Comparison of ENCODE assay signal across 1 cellular context in genomic region chr7:105531797-105532671, GRCh38.
TF ChIP-seq lines count a peak whose summit lies in the region.

Gene RINT1, plus strand, starts transcription at chr7:105532201. Its CDS starts 115 bp downstream, at chr7:105532316.

TF ChIP-seq in HepG2, 621 proteins besides CTCF, POLR2A, EP300 and RAD21 (continued from another document and continues in another):
- TF ChIP-seq, protein P1, sequence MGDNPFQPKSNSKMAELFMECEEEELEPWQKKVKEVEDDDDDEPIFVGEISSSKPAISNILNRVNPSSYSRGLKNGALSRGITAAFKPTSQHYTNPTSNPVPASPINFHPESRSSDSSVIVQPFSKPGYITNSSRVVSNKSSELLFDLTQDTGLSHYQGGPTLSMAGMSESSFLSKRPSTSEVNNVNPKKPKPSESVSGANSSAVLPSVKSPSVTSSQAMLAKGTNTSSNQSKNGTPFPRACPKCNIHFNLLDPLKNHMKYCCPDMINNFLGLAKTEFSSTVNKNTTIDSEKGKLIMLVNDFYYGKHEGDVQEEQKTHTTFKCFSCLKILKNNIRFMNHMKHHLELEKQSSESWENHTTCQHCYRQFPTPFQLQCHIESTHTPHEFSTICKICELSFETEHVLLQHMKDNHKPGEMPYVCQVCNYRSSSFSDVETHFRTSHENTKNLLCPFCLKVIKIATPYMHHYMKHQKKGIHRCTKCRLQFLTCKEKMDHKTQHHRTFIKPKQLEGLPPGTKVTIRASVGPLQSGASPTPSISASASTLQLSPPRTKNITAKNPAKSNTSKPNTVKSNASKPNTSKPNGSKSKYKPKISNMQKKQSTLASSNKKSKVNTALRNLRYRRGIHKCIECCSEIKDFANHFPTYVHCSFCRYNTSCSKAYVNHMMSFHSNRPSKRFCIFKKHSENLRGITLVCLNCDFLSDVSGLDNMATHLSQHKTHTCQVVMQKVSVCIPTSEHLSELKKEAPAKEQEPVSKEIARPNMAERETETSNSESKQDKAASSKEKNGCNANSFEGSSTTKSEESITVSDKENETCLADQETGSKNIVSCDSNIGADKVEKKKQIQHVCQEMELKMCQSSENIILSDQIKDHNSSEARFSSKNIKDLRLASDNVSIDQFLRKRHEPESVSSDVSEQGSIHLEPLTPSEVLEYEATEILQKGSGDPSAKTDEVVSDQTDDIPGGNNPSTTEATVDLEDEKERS (CRISPR knock-in tag; IDR thresholded peaks at IDR 0.05) = peak; percentile 74; the same call in 1 of the 2 replicates
- TF ChIP-seq KDM2A (CRISPR knock-in tag; IDR thresholded peaks at IDR 0.05; ENCODE audit: borderline replicate concordance, low read depth) (peak; percentile 95), REPIN1 (CRISPR knock-in tag; IDR thresholded peaks at IDR 0.05; ENCODE audit: borderline replicate concordance, low read depth) (0 out of 2 replicates have a peak, but pooled peaks have one; percentile 45), ZNF350 (CRISPR knock-in tag; IDR thresholded peaks at IDR 0.05; ENCODE audit: borderline replicate concordance, low read depth) (peak; percentile 91), ARNT (IDR thresholded peaks at IDR 0.05) (no peak), NRL (CRISPR knock-in tag; IDR thresholded peaks at IDR 0.05; ENCODE audit: borderline replicate concordance) (peak; percentile 80), AHR (CRISPR knock-in tag; IDR thresholded peaks at IDR 0.05) (peak; percentile 58; the same call in 1 of the 2 replicates), POGZ (CRISPR knock-in tag; IDR thresholded peaks at IDR 0.05) (peak; percentile 98), NONO (IDR thresholded peaks at IDR 0.05) (no peak), NONO (CRISPR knock-in tag; conservative IDR thresholded peaks at IDR 0.05) (peak; percentile 83), MNT (IDR thresholded peaks at IDR 0.05) (no peak), ZHX1 (CRISPR knock-in tag; IDR thresholded peaks at IDR 0.05; ENCODE audit: low read depth) (no peak), MBNL3 (CRISPR knock-in tag; conservative IDR thresholded peaks at IDR 0.05) (no peak), ZNF816 (CRISPR knock-in tag; IDR thresholded peaks at IDR 0.05; ENCODE audit: borderline replicate concordance) (no peak), ZFYVE20 (CRISPR knock-in tag; IDR thresholded peaks at IDR 0.05; ENCODE audit: borderline replicate concordance, low read depth) (no peak), SAFB2 (CRISPR knock-in tag; IDR thresholded peaks at IDR 0.05; ENCODE audit: borderline replicate concordance, low read depth) (peak; percentile 93), SCMH1 (CRISPR knock-in tag; IDR thresholded peaks at IDR 0.05; ENCODE audit: borderline replicate concordance) (no peak), NR2C2 (CRISPR knock-in tag; IDR thresholded peaks at IDR 0.05; ENCODE audit: borderline replicate concordance) (peak; percentile 60), NFE2 (CRISPR knock-in tag; IDR thresholded peaks at IDR 0.05) (no peak), NFAT5 (CRISPR knock-in tag; IDR thresholded peaks at IDR 0.05) (peak; percentile 88; the same call in 1 of the 2 replicates), MLLT10 (CRISPR knock-in tag; IDR thresholded peaks at IDR 0.05) (no peak), PCBP2 (optimal IDR thresholded peaks at IDR 0.05; ENCODE audit: low read depth, low read length, poor library complexity, severe bottlenecking) (no peak), FOXP1 (IDR thresholded peaks at IDR 0.05) (no peak), FOXP1 (CRISPR knock-in tag; IDR thresholded peaks at IDR 0.05) (no peak), ZNF20 (CRISPR knock-in tag; IDR thresholded peaks at IDR 0.05) (peak; percentile 56; the same call in 1 of the 2 replicates), SALL1 (CRISPR knock-in tag; IDR thresholded peaks at IDR 0.05) (peak; percentile 90), BRD4 (CRISPR knock-in tag; IDR thresholded peaks at IDR 0.05) (peak; percentile 78; the same call in 1 of the 2 replicates), ZNF777 (CRISPR knock-in tag; IDR thresholded peaks at IDR 0.05) (no peak; the same call in 1 of the 2 replicates), FOXO1 (CRISPR knock-in tag; IDR thresholded peaks at IDR 0.05) (peak; percentile 79), ATF2 (CRISPR knock-in tag; IDR thresholded peaks at IDR 0.05) (peak; percentile 68; the same call in 1 of the 2 replicates)
- TF ChIP-seq, protein P2, sequence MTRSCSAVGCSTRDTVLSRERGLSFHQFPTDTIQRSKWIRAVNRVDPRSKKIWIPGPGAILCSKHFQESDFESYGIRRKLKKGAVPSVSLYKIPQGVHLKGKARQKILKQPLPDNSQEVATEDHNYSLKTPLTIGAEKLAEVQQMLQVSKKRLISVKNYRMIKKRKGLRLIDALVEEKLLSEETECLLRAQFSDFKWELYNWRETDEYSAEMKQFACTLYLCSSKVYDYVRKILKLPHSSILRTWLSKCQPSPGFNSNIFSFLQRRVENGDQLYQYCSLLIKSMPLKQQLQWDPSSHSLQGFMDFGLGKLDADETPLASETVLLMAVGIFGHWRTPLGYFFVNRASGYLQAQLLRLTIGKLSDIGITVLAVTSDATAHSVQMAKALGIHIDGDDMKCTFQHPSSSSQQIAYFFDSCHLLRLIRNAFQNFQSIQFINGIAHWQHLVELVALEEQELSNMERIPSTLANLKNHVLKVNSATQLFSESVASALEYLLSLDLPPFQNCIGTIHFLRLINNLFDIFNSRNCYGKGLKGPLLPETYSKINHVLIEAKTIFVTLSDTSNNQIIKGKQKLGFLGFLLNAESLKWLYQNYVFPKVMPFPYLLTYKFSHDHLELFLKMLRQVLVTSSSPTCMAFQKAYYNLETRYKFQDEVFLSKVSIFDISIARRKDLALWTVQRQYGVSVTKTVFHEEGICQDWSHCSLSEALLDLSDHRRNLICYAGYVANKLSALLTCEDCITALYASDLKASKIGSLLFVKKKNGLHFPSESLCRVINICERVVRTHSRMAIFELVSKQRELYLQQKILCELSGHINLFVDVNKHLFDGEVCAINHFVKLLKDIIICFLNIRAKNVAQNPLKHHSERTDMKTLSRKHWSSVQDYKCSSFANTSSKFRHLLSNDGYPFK (CRISPR knock-in tag; IDR thresholded peaks at IDR 0.05; ENCODE audit: borderline replicate concordance) = peak; percentile 85; the same call in 1 of the 2 replicates
- TF ChIP-seq, protein P3, sequence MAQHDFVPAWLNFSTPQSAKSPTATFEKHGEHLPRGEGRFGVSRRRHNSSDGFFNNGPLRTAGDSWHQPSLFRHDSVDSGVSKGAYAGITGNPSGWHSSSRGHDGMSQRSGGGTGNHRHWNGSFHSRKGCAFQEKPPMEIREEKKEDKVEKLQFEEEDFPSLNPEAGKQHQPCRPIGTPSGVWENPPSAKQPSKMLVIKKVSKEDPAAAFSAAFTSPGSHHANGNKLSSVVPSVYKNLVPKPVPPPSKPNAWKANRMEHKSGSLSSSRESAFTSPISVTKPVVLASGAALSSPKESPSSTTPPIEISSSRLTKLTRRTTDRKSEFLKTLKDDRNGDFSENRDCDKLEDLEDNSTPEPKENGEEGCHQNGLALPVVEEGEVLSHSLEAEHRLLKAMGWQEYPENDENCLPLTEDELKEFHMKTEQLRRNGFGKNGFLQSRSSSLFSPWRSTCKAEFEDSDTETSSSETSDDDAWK (CRISPR knock-in tag; IDR thresholded peaks at IDR 0.05) = no peak
- TF ChIP-seq, protein P4, sequence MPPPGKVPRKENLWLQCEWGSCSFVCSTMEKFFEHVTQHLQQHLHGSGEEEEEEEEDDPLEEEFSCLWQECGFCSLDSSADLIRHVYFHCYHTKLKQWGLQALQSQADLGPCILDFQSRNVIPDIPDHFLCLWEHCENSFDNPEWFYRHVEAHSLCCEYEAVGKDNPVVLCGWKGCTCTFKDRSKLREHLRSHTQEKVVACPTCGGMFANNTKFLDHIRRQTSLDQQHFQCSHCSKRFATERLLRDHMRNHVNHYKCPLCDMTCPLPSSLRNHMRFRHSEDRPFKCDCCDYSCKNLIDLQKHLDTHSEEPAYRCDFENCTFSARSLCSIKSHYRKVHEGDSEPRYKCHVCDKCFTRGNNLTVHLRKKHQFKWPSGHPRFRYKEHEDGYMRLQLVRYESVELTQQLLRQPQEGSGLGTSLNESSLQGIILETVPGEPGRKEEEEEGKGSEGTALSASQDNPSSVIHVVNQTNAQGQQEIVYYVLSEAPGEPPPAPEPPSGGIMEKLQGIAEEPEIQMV (CRISPR knock-in tag; IDR thresholded peaks at IDR 0.05; ENCODE audit: low read depth) = no peak
- TF ChIP-seq, protein P5, sequence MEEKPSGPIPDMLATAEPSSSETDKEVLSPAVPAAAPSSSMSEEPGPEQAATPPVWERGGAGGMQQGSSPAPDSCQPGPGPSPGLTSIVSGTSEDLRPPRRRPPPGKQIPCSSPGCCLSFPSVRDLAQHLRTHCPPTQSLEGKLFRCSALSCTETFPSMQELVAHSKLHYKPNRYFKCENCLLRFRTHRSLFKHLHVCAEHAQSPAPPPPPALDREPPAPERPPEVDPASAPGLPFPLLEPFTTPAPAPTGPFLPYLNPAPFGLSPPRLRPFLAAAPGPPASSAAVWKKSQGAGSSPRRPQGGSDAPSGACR (CRISPR knock-in tag; IDR thresholded peaks at IDR 0.05) = peak; percentile 82
- TF ChIP-seq, protein P6, sequence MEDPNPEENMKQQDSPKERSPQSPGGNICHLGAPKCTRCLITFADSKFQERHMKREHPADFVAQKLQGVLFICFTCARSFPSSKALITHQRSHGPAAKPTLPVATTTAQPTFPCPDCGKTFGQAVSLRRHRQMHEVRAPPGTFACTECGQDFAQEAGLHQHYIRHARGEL (CRISPR knock-in tag; IDR thresholded peaks at IDR 0.05) = no peak
